ENCODE assay signal across 8 cellular contexts in the genomic region with DNA sequence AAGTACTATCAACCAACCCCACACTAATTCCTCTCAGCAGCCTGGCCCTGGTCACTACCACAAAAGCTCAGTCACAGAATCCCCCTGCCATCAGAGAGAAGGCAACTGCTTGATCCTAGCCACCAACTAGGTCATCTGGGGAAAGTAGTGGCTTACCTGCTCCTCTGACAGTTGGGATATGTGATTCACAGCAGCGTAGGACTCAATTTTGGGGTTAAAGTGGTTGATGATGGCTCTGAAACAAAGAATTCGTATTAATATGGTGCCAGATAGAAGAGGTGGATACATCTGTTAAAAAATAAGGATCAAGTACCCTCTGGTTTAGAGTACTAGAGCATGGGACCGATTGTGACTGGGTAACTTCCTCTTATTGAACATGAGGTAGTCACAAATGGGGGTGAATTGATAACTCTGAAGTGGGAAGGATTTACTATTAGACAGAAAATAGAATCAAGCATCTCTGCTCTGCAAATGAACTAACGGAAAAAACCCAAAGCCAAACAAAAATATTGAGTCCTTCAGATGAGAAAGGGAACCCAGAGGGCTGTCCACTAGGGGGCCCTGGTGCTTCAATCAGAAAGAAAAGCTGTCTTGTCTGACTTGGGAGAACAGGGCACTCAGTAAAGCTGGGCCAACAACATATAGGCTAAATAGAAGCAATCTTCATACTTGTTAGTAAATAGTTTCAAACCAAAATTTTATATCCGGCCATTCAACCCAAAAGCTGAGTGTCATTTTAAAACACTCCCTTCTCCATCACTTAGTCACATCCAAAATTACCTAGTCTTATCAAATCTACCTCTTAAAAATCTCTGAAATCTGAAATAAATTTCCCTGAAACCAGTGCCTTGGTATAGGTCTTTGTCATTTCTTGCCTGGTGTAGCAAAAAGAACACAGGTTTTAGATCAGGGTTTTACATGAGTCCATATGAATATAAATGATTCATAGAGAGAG. TPM values are rescaled to one million over a fixed set of nuclear protein-coding genes. Genes with fewer than 3 reads are reported as not detected.
A peak's percentile ranks its signal among the peaks of the same experiment; 100 is the strongest.
DNase-seq lines count a peak whose midpoint lies in the region; ATAC-seq, FAIRE-seq and TF ChIP-seq lines count a peak whose summit lies in the region.

No MANE protein-coding gene starts in this region.

- CTCF ChIA-PET in A549 (lab: Yijun Ruan, JAX) = interaction anchor here (0.6 to 15.5 kb wide), 62 partner anchors 8 to 936 kb away, joined by 3 to 211 read pairs (median 5); partner anchors contain the start of gene OGA

- peak overlapping the region; percentile 31 to 65; a peak in 2 of 6 replicates for H3K27ac ChIP-seq in A549
- H3K27ac ChIP-seq in SU-DHL-6 (ENCODE audit: low read depth, low read length) = no peak overlapping the region
- peak overlapping the region in 6 of 12 donors; percentile 5 to 75 (median 27) for H3K27ac ChIP-seq in heart left ventricle

- TF ChIP-seq POLR2A in A549 (IDR thresholded peaks at IDR 0.05; ENCODE audit: low read length) = no peak
- TF ChIP-seq POLR2A in heart left ventricle (IDR thresholded peaks at IDR 0.05) = no peak

- POLR2A ChIA-PET in A549 (lab: Yijun Ruan, JAX) = interaction anchor here (1.4 kb wide), 1 partner anchor 8 kb away, joined by 3 read pairs; no protein-coding TSS in a partner anchor
- POLR2A ChIA-PET in activated naive CD8-positive, alpha-beta T cell treated with anti-CD3 and anti-CD28 coated beads, Interleukin-2, amount 10 ng/mL, durations not matched to agents 7 days and 5 days (lab: Charles Lee) = no interaction called here

- H3K27ac Mint-ChIP-seq in activated naive CD8-positive, alpha-beta T cell treated with anti-CD3 and anti-CD28 coated beads, Interleukin-2, amount 10 ng/mL, durations not matched to agents 7 days and 5 days = no peak overlapping the region

- H3K27me3 Mint-ChIP-seq in activated naive CD8-positive, alpha-beta T cell treated with anti-CD3 and anti-CD28 coated beads, Interleukin-2, amount 10 ng/mL, durations not matched to agents 7 days and 5 days = no peaks in the 10 kb centered on the region

- DNase-seq in A549 (ENCODE audit: low read depth in 1 of 2, low spot score in 1 of 2) (peak; percentile 69 to 73), LoVo (ENCODE audit: low spot score) (peak; percentile 38), heart left ventricle (peak; percentile 64 to 79 (median 69)), retina (peak; percentile 62)
- peak; percentile 61 for DNase-seq in activated naive CD8-positive, alpha-beta T cell treated with anti-CD3 and anti-CD28 coated beads, Interleukin-2, amount 10 ng/mL, durations not matched to agents 7 days and 5 days

- H3K36me3 Mint-ChIP-seq in activated naive CD8-positive, alpha-beta T cell treated with anti-CD3 and anti-CD28 coated beads, Interleukin-2, amount 10 ng/mL, durations not matched to agents 7 days and 5 days = peaks cover 8% of the 10 kb centered on the region

- H3K27me3 ChIP-seq in SU-DHL-6 (ENCODE audit: low read length) (no peaks in the 10 kb centered on the region), heart left ventricle (no peaks in the 10 kb centered on the region)

- no peaks in the 10 kb centered on the region for H3K36me3 ChIP-seq in SU-DHL-6 (ENCODE audit: low read length)
- peaks cover 0 to 24% (median 11%) of the 10 kb centered on the region in 9 donors for H3K36me3 ChIP-seq in heart left ventricle

- peak; percentile 83 to 89 for TF ChIP-seq RAD21 in A549 (conservative IDR thresholded peaks at IDR 0.05 in 1 of 2, IDR thresholded peaks at IDR 0.05 in 1 of 2)

- 35% methylated on average over 5 of the region's 5 CpGs for WGBS in A549 (ENCODE audit: missing lambda C conversion rate)
- WGBS in heart left ventricle, 4 donors = 56 to 73% (median 63%) methylated on average over 5 of the region's 5 CpGs

- intact Hi-C loops in heart left ventricle (cut with DNase I) = loop anchor here (2.0 to 10.0 kb wide), 10 partner anchors 47 to 185 kb away; partner anchors contain the start of gene KCNIP2 (in 3 of the 10)

- no peaks in the 10 kb centered on the region for H3K9me3 Mint-ChIP-seq in activated naive CD8-positive, alpha-beta T cell treated with anti-CD3 and anti-CD28 coated beads, Interleukin-2, amount 10 ng/mL, durations not matched to agents 7 days and 5 days

- H3K79me2 ChIP-seq in SU-DHL-6 (ENCODE audit: insufficient read depth, low read length) = no peaks in the 10 kb centered on the region

- no peak overlapping the region for H3K9ac ChIP-seq in SU-DHL-6 (ENCODE audit: low read length)

- no peak overlapping the region for H3K4me3 Mint-ChIP-seq in activated naive CD8-positive, alpha-beta T cell treated with anti-CD3 and anti-CD28 coated beads, Interleukin-2, amount 10 ng/mL, durations not matched to agents 7 days and 5 days

- no peak overlapping the region for H2AFZ ChIP-seq in SU-DHL-6 (ENCODE audit: low read depth, low read length, severe bottlenecking)

- H3K4me1 Mint-ChIP-seq in activated naive CD8-positive, alpha-beta T cell treated with anti-CD3 and anti-CD28 coated beads, Interleukin-2, amount 10 ng/mL, durations not matched to agents 7 days and 5 days = no peaks in the 10 kb centered on the region

- H3K4me3 ChIP-seq in A549 (no peak overlapping the region), SU-DHL-6 (ENCODE audit: insufficient read depth, low read length, poor library complexity, severe bottlenecking) (no peak overlapping the region), heart left ventricle (no peak overlapping the region)

- H3K9me3 ChIP-seq in A549 (no peaks in the 10 kb centered on the region), SU-DHL-6 (ENCODE audit: insufficient read depth, low read length) (no peaks in the 10 kb centered on the region), heart left ventricle (no peaks in the 10 kb centered on the region)

- ATAC-seq in A549 = peak; percentile 93; a peak in 5 of 6 replicates
- peak; percentile 77 for ATAC-seq in activated naive CD8-positive, alpha-beta T cell treated with anti-CD3 and anti-CD28 coated beads, Interleukin-2, amount 10 ng/mL, durations not matched to agents 7 days and 5 days (ENCODE audit: low read depth)
- peak in 2 of 4 donors; percentile 46 to 54 for ATAC-seq in heart left ventricle
- ATAC-seq in HG02885 (IDR thresholded peaks at IDR 0.05; ENCODE audit: poor library complexity, unreplicated experiment) = no peak

- TF ChIP-seq CTCF in A549 (IDR thresholded peaks at IDR 0.05) (peak; percentile 93), GM12874 (IDR thresholded peaks at IDR 0.05; ENCODE audit: insufficient read depth, low read depth, low read length) (peak; percentile 80), SU-DHL-6 (IDR thresholded peaks at IDR 0.05; ENCODE audit: insufficient read depth, low read length, poor library complexity, severe bottlenecking) (peak; percentile 90), heart left ventricle (IDR thresholded peaks at IDR 0.05) (peak; percentile 60 to 87 (median 78))

- H3K4me2 ChIP-seq in A549 (no peak overlapping the region), SU-DHL-6 (ENCODE audit: low read depth, low read length, poor library complexity, severe bottlenecking) (no peak overlapping the region)

- H3F3A ChIP-seq in SU-DHL-6 (ENCODE audit: insufficient read depth) = no peaks in the 10 kb centered on the region

- no peaks in the 10 kb centered on the region for H3K9me2 ChIP-seq in SU-DHL-6 (replicated peaks; ENCODE audit: insufficient read depth, low read length)

- no peak for FAIRE-seq in A549 (lab: Jason Lieb, UNC)

- no peaks in the 10 kb centered on the region for H4K20me1 ChIP-seq in SU-DHL-6 (ENCODE audit: low read depth, low read length)

- no peak for TF ChIP-seq EP300 in A549 (IDR thresholded peaks at IDR 0.05)

- H3K4me1 ChIP-seq in A549 = peaks cover 12% of the 10 kb centered on the region
- H3K4me1 ChIP-seq in heart left ventricle = peaks cover 0 to 69% (median 9%) of the 10 kb centered on the region in 12 donors

TF ChIP-seq in A549, 52 proteins besides CTCF, POLR2A, EP300 and RAD21:
- TF ChIP-seq EHMT2 (IDR thresholded peaks at IDR 0.05; ENCODE audit: low read depth) = no peak
- peak; percentile 94 for TF ChIP-seq SMC3 (IDR thresholded peaks at IDR 0.05)

RNA-seq across cellular contexts. Expression of gene KCNIP2, which starts 45.9 kb away (rescaled TPM):
- polyA plus RNA-seq in A549 (2011; rRNA removed) (0.88 and 1.3 TPM in 2 replicates), A549 (2017; fragmentation: RNase III; extraction: RNeasy Plus Mini Kit Qiagen cat#74134 plus additional on column Dnase treatment) (1.1 to 1.7 TPM (median 1.3 TPM) in 3 replicates), heart left ventricle (100 to 1,000 TPM; 214 to 262 TPM)
- 0.35 and 0.46 TPM in 2 replicates for polyA plus RNA-seq in A549 (2012; cell fraction: cytosol; rRNA removed)
- polyA plus RNA-seq in A549 (2012; cell fraction: nucleus; rRNA removed) = 2.2 and 3.2 TPM in 2 replicates
- 1.6 and 3.1 TPM in 2 replicates for polyA minus RNA-seq in A549 (2011; rRNA and poly(A)+ RNA removed)
- total RNA-seq in activated naive CD8-positive, alpha-beta T cell treated with anti-CD3 and anti-CD28 coated beads, Interleukin-2, amount 10 ng/mL, durations not matched to agents 7 days and 5 days = 1 to 10 TPM; 3.1 to 4.1 TPM
- 100 to 1,000 TPM in 7 of 9 donors, 10 to 100 TPM in 2; 85.1 to 862 (median 174) TPM for total RNA-seq in heart left ventricle

Comparison
In these comparisons a context has a peak if more than half of its experiments do, and no peak if none do; other contexts are left out.
1. RNA of gene KCNIP2, which starts 45.9 kb away (total RNA-seq): 85.1 to 862 TPM in heart left ventricle; 3.1 to 4.1 TPM in activated naive CD8-positive, alpha-beta T cell treated with anti-CD3 and anti-CD28 coated beads, Interleukin-2, amount 10 ng/mL, durations not matched to agents 7 days and 5 days; every median in the first group is over 10 times any median in the second.
2. Peak in every context shown above with its lines, with median percentiles within 50 percentile points of each other: DNase-seq and CTCF ChIP-seq.